Comparison of ENCODE assay signal across 20 cellular contexts in the genomic region with DNA sequence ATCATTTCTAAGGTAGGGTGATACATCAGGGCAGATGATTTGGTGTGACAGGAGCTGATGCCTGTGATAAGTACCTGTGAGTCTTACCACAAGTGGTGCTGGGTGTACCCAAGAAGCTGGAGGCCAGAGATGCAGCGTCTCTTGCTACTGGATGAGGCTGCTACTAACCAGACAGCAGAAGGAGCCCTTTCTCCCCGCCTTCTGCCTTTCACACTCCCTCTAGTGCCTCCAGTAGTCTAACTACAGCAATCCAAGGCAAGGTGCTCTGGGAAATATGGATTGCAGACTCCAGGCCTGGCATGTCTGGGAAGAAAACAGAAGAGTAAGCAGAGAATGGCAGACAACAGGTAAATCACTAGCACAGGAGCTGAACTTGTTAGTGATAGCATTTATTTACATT.
A peak's percentile ranks its signal among the peaks of the same experiment; 100 is the strongest.
DNase-seq lines count a peak whose midpoint lies in the region; ATAC-seq and TF ChIP-seq lines count a peak whose summit lies in the region.
"Had no signal": no experiment of that assay in that cellular context is flagged by ENCODE, and none has a peak within 500 bp of the region (broad histone marks: within the 10 kb centered on the region; RNA-seq: fewer than 3 reads in every experiment).

No MANE protein-coding gene starts in this region.

- no peaks in the 10 kb centered on the region for H3K4me1 Mint-ChIP-seq in activated naive CD8-positive, alpha-beta T cell treated with anti-CD3 and anti-CD28 coated beads, Interleukin-2, amount 50 U/mL, for 24 hours
- no peaks in the 10 kb centered on the region for H3K4me1 Mint-ChIP-seq in activated naive CD8-positive, alpha-beta T cell treated with anti-CD3 and anti-CD28 coated beads for 36 hours
- H3K4me1 Mint-ChIP-seq: CD14-positive monocyte had no signal

- no CpG with 5 or more reads among the region's 2 CpGs for WGBS in mesendoderm (ENCODE audit: extremely low coverage, insufficient coverage, low lambda C conversion rate)

- no peaks in the 10 kb centered on the region for H4K20me1 ChIP-seq in Karpas-422 (ENCODE audit: insufficient read depth, low read depth, low read length)

- H3K4me3 ChIP-seq in brain microvascular endothelial cell (ENCODE audit: low read depth, low read length) = no peak overlapping the region
- no peak overlapping the region for H3K4me3 ChIP-seq in mesendoderm (ENCODE audit: low read length)
- H3K4me3 ChIP-seq in Karpas-422 (ENCODE audit: low read length) = no peak overlapping the region
- H3K4me3 ChIP-seq: A549 had no signal

- no peak overlapping the region for H2BK5ac ChIP-seq in mesendoderm (ENCODE audit: low read length)

- in situ Hi-C loops in brain microvascular endothelial cell (cut with HindIII; ENCODE audit: low pct_ligation_motif_present, low sequenced_read_pairs) = no loop called here

- peak; percentile 24 for ATAC-seq in activated naive CD8-positive, alpha-beta T cell treated with anti-CD3 and anti-CD28 coated beads, Interleukin-2, amount 50 U/mL, for 24 hours
- no peak for ATAC-seq in GM19467 (IDR thresholded peaks at IDR 0.05; ENCODE audit: unreplicated experiment)
- ATAC-seq: SK-N-SH treated with all-trans-retinoic acid at 6 μM for 48 hours had no signal

- H3K27me3 Mint-ChIP-seq in activated naive CD8-positive, alpha-beta T cell treated with anti-CD3 and anti-CD28 coated beads, Interleukin-2, amount 50 U/mL, for 24 hours = no peaks in the 10 kb centered on the region
- H3K27me3 Mint-ChIP-seq in activated naive CD8-positive, alpha-beta T cell treated with anti-CD3 and anti-CD28 coated beads for 36 hours = no peaks in the 10 kb centered on the region

- H3K4me2 ChIP-seq in mesendoderm (ENCODE audit: low read length) = no peak overlapping the region
- H3K4me2 ChIP-seq in Karpas-422 (ENCODE audit: low read depth, low read length, poor library complexity, severe bottlenecking) = no peak overlapping the region
- H3K4me2 ChIP-seq: A549 had no signal

- H3K4ac ChIP-seq in mesendoderm (ENCODE audit: low read depth, low read length) = no peak overlapping the region

- H3K23ac ChIP-seq in mesendoderm (ENCODE audit: low read length) = no peak overlapping the region

- no peaks in the 10 kb centered on the region for H3K9me3 ChIP-seq in Karpas-422 (ENCODE audit: low read length)
- H3K9me3 ChIP-seq: A549, Caco-2 had no signal

- no peaks in the 10 kb centered on the region for H3K79me1 ChIP-seq in mesendoderm (ENCODE audit: low read length)

- no peak overlapping the region for H3K4me3 Mint-ChIP-seq in activated naive CD8-positive, alpha-beta T cell treated with anti-CD3 and anti-CD28 coated beads, Interleukin-2, amount 50 U/mL, for 24 hours
- H3K4me3 Mint-ChIP-seq in activated naive CD8-positive, alpha-beta T cell treated with anti-CD3 and anti-CD28 coated beads for 36 hours = no peak overlapping the region
- H3K4me3 Mint-ChIP-seq: CD14-positive monocyte; T-helper 1 cell treated with Interleukin-12 subunit alpha and Interleukin-12 subunit beta and Interleukin-4 antibody, amounts not matched to agents 30 μg/mL and 1 μg/mL, for 36 hours had no signal

- H3K4me1 ChIP-seq in mesendoderm (ENCODE audit: control insufficient read depth, low read depth, low read length) = no peaks in the 10 kb centered on the region
- H3K4me1 ChIP-seq in Karpas-422 (ENCODE audit: low read length) = no peaks in the 10 kb centered on the region
- H3K4me1 ChIP-seq: A549, Caco-2 had no signal

- no peak overlapping the region for H2AFZ ChIP-seq in Karpas-422 (ENCODE audit: low read length)

- no peaks in the 10 kb centered on the region for H3K36me3 ChIP-seq in brain microvascular endothelial cell (replicated peaks)
- no peaks in the 10 kb centered on the region for H3K36me3 ChIP-seq in mesendoderm (ENCODE audit: control insufficient read depth, insufficient read depth, low read length)
- H3K36me3 ChIP-seq in Karpas-422 (ENCODE audit: insufficient read depth, low read length) = no peaks in the 10 kb centered on the region

- H3K9ac ChIP-seq in mesendoderm (ENCODE audit: low read length) = no peak overlapping the region
- H3K9ac ChIP-seq in Karpas-422 (ENCODE audit: low read length) = no peak overlapping the region

- no peak overlapping the region for H3K18ac ChIP-seq in mesendoderm (ENCODE audit: low read length)

- no peak overlapping the region for H4K5ac ChIP-seq in mesendoderm (ENCODE audit: low read length)

- H3K27ac Mint-ChIP-seq in activated naive CD8-positive, alpha-beta T cell treated with anti-CD3 and anti-CD28 coated beads, Interleukin-2, amount 50 U/mL, for 24 hours = no peak overlapping the region
- H3K27ac Mint-ChIP-seq in activated naive CD8-positive, alpha-beta T cell treated with anti-CD3 and anti-CD28 coated beads for 36 hours = no peak overlapping the region
- H3K27ac Mint-ChIP-seq: T-helper 1 cell treated with Interleukin-12 subunit alpha and Interleukin-12 subunit beta and Interleukin-4 antibody, amounts not matched to agents 30 μg/mL and 1 μg/mL, for 36 hours had no signal

- no peaks in the 10 kb centered on the region for H3K27me3 ChIP-seq in brain microvascular endothelial cell (replicated peaks)
- no peaks in the 10 kb centered on the region for H3K27me3 ChIP-seq in mesendoderm (ENCODE audit: insufficient read depth, low read length, poor library complexity)
- H3K27me3 ChIP-seq in Karpas-422 (ENCODE audit: low read length) = no peaks in the 10 kb centered on the region

- H3K27ac ChIP-seq in brain microvascular endothelial cell = no peak overlapping the region
- no peak overlapping the region for H3K27ac ChIP-seq in mesendoderm (ENCODE audit: low read depth, low read length)
- H3K27ac ChIP-seq in Karpas-422 (ENCODE audit: low read length) = no peak overlapping the region
- H3K27ac ChIP-seq: A549 had no signal

- H2AK5ac ChIP-seq in mesendoderm (ENCODE audit: low read length) = no peak overlapping the region

- H3K56ac ChIP-seq in mesendoderm (ENCODE audit: low read length) = no peak overlapping the region

- no peak overlapping the region for H2BK15ac ChIP-seq in mesendoderm (replicated peaks; ENCODE audit: low read depth)

- no peaks in the 10 kb centered on the region for H3K9me2 ChIP-seq in Karpas-422 (replicated peaks; ENCODE audit: insufficient read depth, low read length)

- H3K79me2 ChIP-seq in mesendoderm (ENCODE audit: control insufficient read depth, insufficient read depth, low read length) (no peaks in the 10 kb centered on the region), Karpas-422 (ENCODE audit: low read length) (no peaks in the 10 kb centered on the region)

- H2BK120ac ChIP-seq in mesendoderm (ENCODE audit: low read depth, low read length) = no peak overlapping the region

- no peaks in the 10 kb centered on the region for H3K9me3 Mint-ChIP-seq in activated naive CD8-positive, alpha-beta T cell treated with anti-CD3 and anti-CD28 coated beads, Interleukin-2, amount 50 U/mL, for 24 hours
- no peaks in the 10 kb centered on the region for H3K9me3 Mint-ChIP-seq in activated naive CD8-positive, alpha-beta T cell treated with anti-CD3 and anti-CD28 coated beads for 36 hours
- H3K9me3 Mint-ChIP-seq: T-helper 1 cell treated with Interleukin-12 subunit alpha and Interleukin-12 subunit beta and Interleukin-4 antibody, amounts not matched to agents 30 μg/mL and 1 μg/mL, for 36 hours had no signal

- H3K36me3 Mint-ChIP-seq in activated naive CD8-positive, alpha-beta T cell treated with anti-CD3 and anti-CD28 coated beads, Interleukin-2, amount 50 U/mL, for 24 hours (ENCODE audit: low read depth) = no peaks in the 10 kb centered on the region
- no peaks in the 10 kb centered on the region for H3K36me3 Mint-ChIP-seq in activated naive CD8-positive, alpha-beta T cell treated with anti-CD3 and anti-CD28 coated beads for 36 hours
- H3K36me3 Mint-ChIP-seq: CD14-positive monocyte had no signal

- peak; percentile 21 for TF ChIP-seq CTCF in brain microvascular endothelial cell (IDR thresholded peaks at IDR 0.05; ENCODE audit: low read depth, low read length, missing control alignments)

- no peak for DNase-seq in activated naive CD8-positive, alpha-beta T cell treated with anti-CD3 and anti-CD28 coated beads, Interleukin-2, amount 50 U/mL, for 24 hours
- no peak for DNase-seq in activated naive CD8-positive, alpha-beta T cell treated with anti-CD3 and anti-CD28 coated beads for 36 hours
- DNase-seq in NCI-H69 (lab: John Stamatoyannopoulos, UW) = peak; percentile 14
- peak; percentile 1 for DNase-seq in brain microvascular endothelial cell
- peak; percentile 45 for DNase-seq in mesendoderm
- DNase-seq in Karpas-422 = no peak
- DNase-seq in HK-2 (ENCODE audit: unreplicated experiment) = no peak
- DNase-seq: Caco-2, DMS79, H7, NCI-H1092 treated with DMSO at 0.1 percent for 48 hours, NCI-H1694 treated with DMSO at 0.1 percent for 48 hours, NCI-H2171, NCI-H446 treated with DMSO at 0.1 percent for 48 hours, NCI-H774 had no signal

- H4K8ac ChIP-seq in mesendoderm (ENCODE audit: low read depth, low read length) = no peak overlapping the region

Comparison
In these comparisons a context has a peak if more than half of its experiments do, and no peak if none do; other contexts are left out.
1. DNase-seq: peak in NCI-H69 (single experiment), brain microvascular endothelial cell (single experiment) and mesendoderm (single experiment); none in activated naive CD8-positive, alpha-beta T cell treated with anti-CD3 and anti-CD28 coated beads, Interleukin-2, amount 50 U/mL, for 24 hours (single experiment), activated naive CD8-positive, alpha-beta T cell treated with anti-CD3 and anti-CD28 coated beads for 36 hours (single experiment), Karpas-422 (single experiment) and HK-2 (single experiment).